3 cellular contexts compared by ENCODE assay signal in genomic region chr17:81884520-81884919, GRCh38.
TF ChIP-seq lines count a peak whose summit lies in the region.

No MANE protein-coding gene starts in this region.

TF ChIP-seq in A549, 52 proteins besides CTCF, POLR2A, EP300 and RAD21:
- TF ChIP-seq USF2 (IDR thresholded peaks at IDR 0.05): peak; percentile 2; the same call in 1 of the 2 replicates
- no peak for TF ChIP-seq FOSL2 (IDR thresholded peaks at IDR 0.05)
- no peak for TF ChIP-seq FOSL2 (CRISPR knock-in tag; IDR thresholded peaks at IDR 0.05)

TF ChIP-seq in GM23338, 12 proteins besides CTCF, POLR2A, EP300 and RAD21:
- TF ChIP-seq REST (IDR thresholded peaks at IDR 0.05; ENCODE audit: unreplicated experiment) (no peak), ZNF331 (CRISPR knock-in tag; IDR thresholded peaks at IDR 0.05; ENCODE audit: low read depth) (no peak), ETS1 (IDR thresholded peaks at IDR 0.05) (no peak)
TF ChIP-seq in GM23338: peak in this region for 0.

TF ChIP-seq in GM12878, 131 proteins besides CTCF, POLR2A, EP300 and RAD21:
- TF ChIP-seq POLR2AphosphoS5 (IDR thresholded peaks at IDR 0.05; ENCODE audit: low read length) (peak; percentile 5; the same call in 1 of the 2 replicates), SKIL (IDR thresholded peaks at IDR 0.05; ENCODE audit: low read depth, poor library complexity, severe bottlenecking) (no peak)
TF ChIP-seq in GM12878: peak in this region for 1.
